ENCODE assay signal across 18 cellular contexts in genomic region chr11:73273246-73273890, GRCh38. TPM values are rescaled to one million over a fixed set of nuclear protein-coding genes. Genes with fewer than 3 reads are reported as not detected.
DNase-seq lines count a peak whose midpoint lies in the region; ATAC-seq, FAIRE-seq and TF ChIP-seq lines count a peak whose summit lies in the region.
"Had no signal": no experiment of that assay in that cellular context is flagged by ENCODE, and none has a peak within 500 bp of the region (broad histone marks: within the 10 kb centered on the region; RNA-seq: fewer than 3 reads in every experiment).

No MANE protein-coding gene starts in this region.

- no peak overlapping the region for H3K4ac ChIP-seq in H1 (replicated peaks; ENCODE audit: insufficient read length, low read depth, low read length)

- peak overlapping the region; percentile 80 for H3K4me3 Mint-ChIP-seq in Caco-2 (ENCODE audit: unreplicated experiment)
- no peak overlapping the region for H3K4me3 Mint-ChIP-seq in activated CD4-positive, alpha-beta memory T cell treated with anti-CD3 and anti-CD28 coated beads, Interleukin-2, amount 10 ng/mL, durations not matched to agents 7 days and 5 days

- no peaks in the 10 kb centered on the region for H3K23me2 ChIP-seq in H1 (ENCODE audit: low read depth, low read length)

- TF ChIP-seq POLR2A in H1 (IDR thresholded peaks at IDR 0.05; ENCODE audit: control extremely low read depth in 1 of 2, low read depth in 2 of 2, low read length in 2 of 2): no peak

- H3K4me3 ChIP-seq in Caco-2 (ENCODE audit: low read depth, low read length) (peak overlapping the region; percentile 38), H1 (ENCODE audit: extremely low read depth in 1 of 4, insufficient read depth in 2 of 4, low read depth in 3 of 4, low read length in 4 of 4) (no peak overlapping the region), psoas muscle (peak overlapping the region; percentile 32)
- H3K4me3 ChIP-seq: prostate gland had no signal

- H3K14ac ChIP-seq in H1 (ENCODE audit: insufficient read length): no peak overlapping the region

- H2AFZ ChIP-seq in H1 (ENCODE audit: low read length): no peak overlapping the region

- no peak overlapping the region for H2BK5ac ChIP-seq in H1 (ENCODE audit: low read depth, low read length)

- no peak for TF ChIP-seq EP300 in H1 (IDR thresholded peaks at IDR 0.05; ENCODE audit: borderline replicate concordance in 1 of 2, low read depth in 2 of 2, low read length in 2 of 2)

- H3K27ac Mint-ChIP-seq in Caco-2 (ENCODE audit: unreplicated experiment): peak overlapping the region; percentile 99
- no peak overlapping the region for H3K27ac Mint-ChIP-seq in activated CD4-positive, alpha-beta memory T cell treated with anti-CD3 and anti-CD28 coated beads, Interleukin-2, amount 10 ng/mL, durations not matched to agents 7 days and 5 days
- H3K27ac Mint-ChIP-seq: activated naive CD4-positive, alpha-beta T cell treated with anti-CD3 and anti-CD28 coated beads, Interleukin-2, amount 50 U/mL, for 72 hours; naive B cell had no signal

- 0 out of 2 replicates have a peak, but pooled peaks cover 3% of the 10 kb centered on the region for H3K79me1 ChIP-seq in H1 (ENCODE audit: low read depth, low read length)

- H3K9me3 ChIP-seq in Caco-2: no peaks in the 10 kb centered on the region
- no peaks in the 10 kb centered on the region for H3K9me3 ChIP-seq in H1 (ENCODE audit: insufficient read depth in 2 of 2, low read depth in 1 of 2, low read length in 1 of 2)
- H3K9me3 ChIP-seq in psoas muscle: no peaks in the 10 kb centered on the region
- H3K9me3 ChIP-seq: breast epithelium, prostate gland had no signal

- TF ChIP-seq RAD21 in H1 (IDR thresholded peaks at IDR 0.05 in 1 of 2, conservative IDR thresholded peaks at IDR 0.05 in 1 of 2; ENCODE audit: low read depth in 2 of 2, low read length in 2 of 2): no peak

- DNase-seq in Caco-2 (peak in 1 of 2 experiments; percentile 38), NCI-H1694 (lab: John Stamatoyannopoulos, UW) (peak; percentile 41), H1 (ENCODE audit: low read depth in 1 of 2, low spot score in 2 of 2) (no peak), psoas muscle (no peak), left lobe of liver (ENCODE audit: low spot score) (no peak), COR-L47 (lab: John Stamatoyannopoulos, UW) (no peak)
- DNase-seq in activated CD4-positive, alpha-beta memory T cell treated with anti-CD3 and anti-CD28 coated beads, Interleukin-2, amount 10 ng/mL, durations not matched to agents 7 days and 5 days: no peak
- DNase-seq: activated CD4-positive, alpha-beta T cell treated with anti-CD3 and anti-CD28 coated beads for 48 hours; DMS79 treated with DMSO at 0.1 percent for 48 hours; effector memory CD4-positive, alpha-beta T cell; left colon; naive B cell; NCI-H2029 treated with DMSO at 0.1 percent for 48 hours; T-helper 9 cell had no signal

- no peaks in the 10 kb centered on the region for H3K27me3 Mint-ChIP-seq in Caco-2 (ENCODE audit: insufficient read depth, unreplicated experiment)
- peaks cover 20% of the 10 kb centered on the region for H3K27me3 Mint-ChIP-seq in activated CD4-positive, alpha-beta memory T cell treated with anti-CD3 and anti-CD28 coated beads, Interleukin-2, amount 10 ng/mL, durations not matched to agents 7 days and 5 days

- CTCF ChIA-PET in Caco-2 (lab: Charles Lee) (interaction anchor here (0.5 to 2.2 kb wide), 8 partner anchors 9 to 77 kb away, joined by 3 to 20 read pairs (median 5); no protein-coding TSS in a partner anchor), H1 (lab: Charles Lee; ENCODE audit: partially characterized antibody) (interaction anchor here (0.6 to 16.5 kb wide), 14 partner anchors 8 to 102 kb away, joined by 3 to 173 read pairs (median 3); no protein-coding TSS in a partner anchor)
- CTCF ChIA-PET in activated CD4-positive, alpha-beta memory T cell treated with anti-CD3 and anti-CD28 coated beads, Interleukin-2, amount 10 ng/mL, durations not matched to agents 7 days and 5 days (lab: Charles Lee): interaction anchor here (1.0 to 1.3 kb wide), 3 partner anchors 17 to 78 kb away, joined by 3 to 4 read pairs (median 4); no protein-coding TSS in a partner anchor

- H3K36me3 Mint-ChIP-seq in Caco-2 (ENCODE audit: insufficient read depth, unreplicated experiment): peaks cover 75% of the 10 kb centered on the region
- no peaks in the 10 kb centered on the region for H3K36me3 Mint-ChIP-seq in activated CD4-positive, alpha-beta memory T cell treated with anti-CD3 and anti-CD28 coated beads, Interleukin-2, amount 10 ng/mL, durations not matched to agents 7 days and 5 days (ENCODE audit: low read depth)
- H3K36me3 Mint-ChIP-seq: activated naive CD4-positive, alpha-beta T cell treated with anti-CD3 and anti-CD28 coated beads, Interleukin-2, amount 50 U/mL, for 72 hours; naive B cell had no signal

- no peak overlapping the region for H4K5ac ChIP-seq in H1 (ENCODE audit: insufficient read length, low read depth, low read length)

- H4K20me1 ChIP-seq in H1 (replicated peaks in 1 of 2; ENCODE audit: control insufficient read depth in 1 of 2, insufficient read depth in 2 of 2, low read length in 2 of 2): no peaks in the 10 kb centered on the region

- H4K91ac ChIP-seq in H1 (replicated peaks; ENCODE audit: insufficient read length, low read length): no peak overlapping the region

- H4K8ac ChIP-seq in H1 (ENCODE audit: extremely low read depth, insufficient read depth, low read length): no peak overlapping the region; the same call in 1 of the 2 replicates

- H2BK120ac ChIP-seq in H1 (replicated peaks; ENCODE audit: low read depth, low read length): no peak overlapping the region

- POLR2A ChIA-PET in Caco-2 (lab: Charles Lee): interaction anchor here (0.8 to 1.6 kb wide), 5 partner anchors 11 to 36 kb away, joined by 3 to 6 read pairs (median 4); no protein-coding TSS in a partner anchor
- POLR2A ChIA-PET in H1 (lab: Charles Lee; ENCODE audit: partially characterized antibody): interaction anchor here (1.0 kb wide), 1 partner anchor 19 kb away, joined by 5 read pairs; no protein-coding TSS in a partner anchor
- POLR2A ChIA-PET in activated CD4-positive, alpha-beta memory T cell treated with anti-CD3 and anti-CD28 coated beads, Interleukin-2, amount 10 ng/mL, durations not matched to agents 7 days and 5 days (lab: Charles Lee): no interaction called here

- intact Hi-C loops in Caco-2 (cut with micrococcal nuclease; ENCODE audit: unreplicated experiment): no loop called here
- intact Hi-C loops in psoas muscle (cut with DNase I): no loop called here

- WGBS in H1 (ENCODE audit: extremely low coverage in 1 of 2, insufficient coverage in 1 of 2, insufficient read length in 1 of 2, insufficient replicate concordance in 2 of 2, low coverage in 1 of 2, low lambda C conversion rate in 2 of 2, missing lambda C conversion rate in 1 of 2), 2 experiments: 84% methylated on average over 8 of the region's 8 CpGs; no CpG with 5 or more reads in 1 of the 2 experiments
- WGBS in psoas muscle, 3 donors: 34 to 43% (median 37%) methylated on average over 8 of the region's 8 CpGs

- no peak overlapping the region for H3K27ac ChIP-seq in H1 (ENCODE audit: low read depth, low read length)
- no peak overlapping the region for H3K27ac ChIP-seq in psoas muscle
- H3K27ac ChIP-seq: breast epithelium, prostate gland had no signal

- H3K56ac ChIP-seq in H1 (replicated peaks; ENCODE audit: insufficient read length, low read depth, low read length): no peak overlapping the region

- ATAC-seq in psoas muscle: peak in 1 of 4 donors; percentile 30
- no peak for ATAC-seq in left lobe of liver
- ATAC-seq: activated naive CD4-positive, alpha-beta T cell treated with anti-CD3 and anti-CD28 coated beads, Interleukin-2, amount 50 U/mL, for 72 hours; left colon had no signal

- H3K4me1 Mint-ChIP-seq in Caco-2 (ENCODE audit: low read depth, unreplicated experiment): peaks cover 74% of the 10 kb centered on the region
- no peaks in the 10 kb centered on the region for H3K4me1 Mint-ChIP-seq in activated CD4-positive, alpha-beta memory T cell treated with anti-CD3 and anti-CD28 coated beads, Interleukin-2, amount 10 ng/mL, durations not matched to agents 7 days and 5 days

- no peak overlapping the region for H2AK5ac ChIP-seq in H1 (ENCODE audit: low read depth, low read length)

- no peak overlapping the region for H3K9ac ChIP-seq in H1 (replicated peaks in 1 of 4; ENCODE audit: extremely low read depth in 1 of 4, low read depth in 3 of 4, low read length in 3 of 4)

- H3K4me2 ChIP-seq in H1 (ENCODE audit: insufficient read depth in 1 of 2, low read depth in 2 of 2, low read length in 2 of 2): no peak overlapping the region

- no peak overlapping the region for H2BK20ac ChIP-seq in H1 (ENCODE audit: low read length)

- 0 out of 2 replicates have a peak overlapping the region, but pooled peaks have one; percentile 46 for H2BK15ac ChIP-seq in H1 (ENCODE audit: low read length)

- no peak for FAIRE-seq in H1 (lab: Jason Lieb, UNC)

- H3K4me1 ChIP-seq in Caco-2: peaks cover 89% of the 10 kb centered on the region
- H3K4me1 ChIP-seq in H1 (replicated peaks in 1 of 4; ENCODE audit: control insufficient read depth in 3 of 4, insufficient read depth in 4 of 4, low read length in 3 of 4): peaks cover 0 to 15% (median 9%) of the 10 kb centered on the region in 4 experiments; a peak in 5 of 7 replicates
- peaks cover 9% of the 10 kb centered on the region for H3K4me1 ChIP-seq in psoas muscle
- H3K4me1 ChIP-seq: breast epithelium, prostate gland had no signal

- no peak overlapping the region for H3K23ac ChIP-seq in H1 (ENCODE audit: insufficient read length)

- H2BK12ac ChIP-seq in H1 (ENCODE audit: low read depth, low read length): peak overlapping the region; percentile 39; the same call in 1 of the 2 replicates

- no peaks in the 10 kb centered on the region for H3K27me3 ChIP-seq in Caco-2 (replicated peaks; ENCODE audit: control insufficient read depth, insufficient read depth, low read length)
- no peaks in the 10 kb centered on the region; a peak in 1 of 7 replicates for H3K27me3 ChIP-seq in H1 (replicated peaks in 1 of 4; ENCODE audit: control insufficient read depth in 3 of 4, extremely low read depth in 1 of 4, insufficient read depth in 3 of 4, low read length in 3 of 4)
- no peaks in the 10 kb centered on the region for H3K27me3 ChIP-seq in psoas muscle (ENCODE audit: insufficient read depth in 3 of 3, low read length in 2 of 3)
- H3K27me3 ChIP-seq: breast epithelium had no signal

- H3K9me3 Mint-ChIP-seq in Caco-2 (ENCODE audit: unreplicated experiment): no peaks in the 10 kb centered on the region
- H3K9me3 Mint-ChIP-seq in activated CD4-positive, alpha-beta memory T cell treated with anti-CD3 and anti-CD28 coated beads, Interleukin-2, amount 10 ng/mL, durations not matched to agents 7 days and 5 days: no peaks in the 10 kb centered on the region
- H3K9me3 Mint-ChIP-seq: activated naive CD4-positive, alpha-beta T cell treated with anti-CD3 and anti-CD28 coated beads, Interleukin-2, amount 50 U/mL, for 72 hours; naive B cell had no signal

- no peak overlapping the region for H3K18ac ChIP-seq in H1 (ENCODE audit: extremely low read depth, low read length)

- no peaks in the 10 kb centered on the region for H3K79me2 ChIP-seq in H1 (ENCODE audit: control insufficient read depth in 1 of 2, insufficient read depth in 2 of 2, low read length in 2 of 2)

- TF ChIP-seq CTCF in Caco-2 (IDR thresholded peaks at IDR 0.05; ENCODE audit: insufficient read depth in 1 of 2, low read depth in 1 of 2, low read length in 1 of 2, severe bottlenecking in 1 of 2, unreplicated experiment in 1 of 2) (no peak), H1 (IDR thresholded peaks at IDR 0.05; ENCODE audit: control extremely low read depth in 1 of 3, insufficient read depth in 1 of 3, low read depth in 1 of 3, low read length in 3 of 3) (no peak), psoas muscle (IDR thresholded peaks at IDR 0.05) (no peak)

- no TSS peak for BruUV-seq in Caco-2 (replicated peaks; lab: Mats Ljungman, UMichigan)

- peaks cover 3% of the 10 kb centered on the region; the same call in 1 of the 2 replicates for H3K36me3 ChIP-seq in Caco-2 (ENCODE audit: control insufficient read depth, insufficient read depth, low read length)
- no peaks in the 10 kb centered on the region for H3K36me3 ChIP-seq in H1 (ENCODE audit: control insufficient read depth in 2 of 4, insufficient read depth in 4 of 4, low read length in 3 of 4)
- no peaks in the 10 kb centered on the region for H3K36me3 ChIP-seq in psoas muscle (ENCODE audit: insufficient read depth in 1 of 2, low read depth in 1 of 2)
- H3K36me3 ChIP-seq: breast epithelium, prostate gland had no signal

RNA-seq across cellular contexts. Expression of gene P2RY6, which starts 1.2 kb away (rescaled TPM):
- total RNA-seq in Caco-2 (2022) (48.4 and 55.7 TPM in 2 replicates), psoas muscle (1 to 10 TPM in 3 of 4 donors, under 1 TPM in 1; 0.96 to 2.5 (median 1.5) TPM), left lobe of liver (0.25 TPM)
- not detected in 2 replicates for total RNA-seq in H1 (2021; fragmentation: NEBNext Ultra II Directional; extraction: Animal tissue kit (Norgen Biotek cat#: 25700))
- polyA plus RNA-seq in H1 (2011; rRNA removed) (0.15 and 0.20 TPM in 2 replicates), psoas muscle (1 to 10 TPM in 2 of 3 donors, under 1 TPM in 1; 0.59 to 1.6 (median 1.2) TPM)
- polyA plus RNA-seq in H1 (2011; cell fraction: cytosol; rRNA removed): 0.26 TPM
- 0.13 TPM for polyA plus RNA-seq in H1 (2011; cell fraction: nucleus; rRNA removed)
- 0.09 to 0.11 TPM in 2 of 4 replicates, not detected in the others for polyA plus RNA-seq in H1 (2012, experiment 1 of 2)
- polyA plus RNA-seq in H1 (2012, experiment 2 of 2): not detected
- 0.18 TPM for polyA plus RNA-seq in H1 (2013, experiment 1 of 2)
- 0.07 TPM for polyA plus RNA-seq in H1 (2013, experiment 2 of 2)
- polyA minus RNA-seq in H1 (2011; rRNA and poly(A)+ RNA removed): 0.17 and 0.32 TPM in 2 replicates
- polyA minus RNA-seq in H1 (2011; cell fraction: cytosol; rRNA and poly(A)+ RNA removed): not detected
- not detected for polyA minus RNA-seq in H1 (2011; cell fraction: nucleus; rRNA and poly(A)+ RNA removed)
- total RNA-seq in activated CD4-positive, alpha-beta memory T cell treated with anti-CD3 and anti-CD28 coated beads, Interleukin-2, amount 10 ng/mL, durations not matched to agents 7 days and 5 days: not detected
- total RNA-seq: activated naive CD4-positive, alpha-beta T cell treated with anti-CD3 and anti-CD28 coated beads, Interleukin-2, amount 50 U/mL, for 72 hours; HT1080 had no signal

RNA-seq across cellular contexts. Expression of gene ARHGEF17, which starts 34.7 kb away (rescaled TPM):
- total RNA-seq in Caco-2 (2022) (77.9 and 78.1 TPM in 2 replicates), psoas muscle (10 to 100 TPM; 10.8 to 38.4 (median 15.5) TPM), left lobe of liver (6.8 TPM)
- 12.9 and 14.6 TPM in 2 replicates for total RNA-seq in H1 (2021; fragmentation: NEBNext Ultra II Directional; extraction: Animal tissue kit (Norgen Biotek cat#: 25700))
- polyA plus RNA-seq in H1 (2011; rRNA removed) (11.3 and 23.4 TPM in 2 replicates), psoas muscle (1 to 10 TPM; 5.7 to 7.9 (median 6.9) TPM)
- polyA plus RNA-seq in H1 (2011; cell fraction: cytosol; rRNA removed): 12.4 TPM
- 65.2 TPM for polyA plus RNA-seq in H1 (2011; cell fraction: nucleus; rRNA removed)
- polyA plus RNA-seq in H1 (2012, experiment 1 of 2): 5.6 to 10.8 TPM (median 10.0 TPM) in 4 replicates
- polyA plus RNA-seq in H1 (2012, experiment 2 of 2): 7.7 TPM
- polyA plus RNA-seq in H1 (2013, experiment 1 of 2): 5.6 TPM
- 5.2 TPM for polyA plus RNA-seq in H1 (2013, experiment 2 of 2)
- 15.5 and 17.0 TPM in 2 replicates for polyA minus RNA-seq in H1 (2011; rRNA and poly(A)+ RNA removed)
- polyA minus RNA-seq in H1 (2011; cell fraction: cytosol; rRNA and poly(A)+ RNA removed): 26.9 TPM
- polyA minus RNA-seq in H1 (2011; cell fraction: nucleus; rRNA and poly(A)+ RNA removed): 34.7 TPM
- total RNA-seq in activated CD4-positive, alpha-beta memory T cell treated with anti-CD3 and anti-CD28 coated beads, Interleukin-2, amount 10 ng/mL, durations not matched to agents 7 days and 5 days: under 1 TPM; 0.05 TPM

RNA-seq across cellular contexts. Expression of gene P2RY2, which starts 55.3 kb away (rescaled TPM):
- total RNA-seq in Caco-2 (2022) (10.4 and 11.4 TPM in 2 replicates), psoas muscle (10 to 100 TPM; 18.7 to 90.9 (median 43.8) TPM), left lobe of liver (6.0 TPM)
- total RNA-seq in H1 (2021; fragmentation: NEBNext Ultra II Directional; extraction: Animal tissue kit (Norgen Biotek cat#: 25700)): 1.0 and 1.2 TPM in 2 replicates
- polyA plus RNA-seq in H1 (2011; rRNA removed) (1.5 and 2.6 TPM in 2 replicates), psoas muscle (10 to 100 TPM; 43.8 to 50.9 (median 44.9) TPM)
- polyA plus RNA-seq in H1 (2011; cell fraction: cytosol; rRNA removed): 1.4 TPM
- polyA plus RNA-seq in H1 (2011; cell fraction: nucleus; rRNA removed): 1.6 TPM
- 0.21 to 0.75 TPM (median 0.57 TPM) in 4 replicates for polyA plus RNA-seq in H1 (2012, experiment 1 of 2)
- 0.63 TPM for polyA plus RNA-seq in H1 (2012, experiment 2 of 2)
- polyA plus RNA-seq in H1 (2013, experiment 1 of 2): 0.93 TPM
- 0.85 TPM for polyA plus RNA-seq in H1 (2013, experiment 2 of 2)
- 1.4 and 1.5 TPM in 2 replicates for polyA minus RNA-seq in H1 (2011; rRNA and poly(A)+ RNA removed)
- polyA minus RNA-seq in H1 (2011; cell fraction: cytosol; rRNA and poly(A)+ RNA removed): 0.66 TPM
- 2.7 TPM for polyA minus RNA-seq in H1 (2011; cell fraction: nucleus; rRNA and poly(A)+ RNA removed)
- total RNA-seq in activated CD4-positive, alpha-beta memory T cell treated with anti-CD3 and anti-CD28 coated beads, Interleukin-2, amount 10 ng/mL, durations not matched to agents 7 days and 5 days: not detected
- total RNA-seq: activated naive CD4-positive, alpha-beta T cell treated with anti-CD3 and anti-CD28 coated beads, Interleukin-2, amount 50 U/mL, for 72 hours had no signal

Comparison
In these comparisons a context has a peak if more than half of its experiments do, and no peak if none do; other contexts are left out.
1. H3K4me3 ChIP-seq: peak in Caco-2 (single experiment) and psoas muscle (single experiment); none in H1 (0 of 4).
2. RNA of gene P2RY6, which starts 1.2 kb away (total RNA-seq): 48.4 to 55.7 TPM in Caco-2; 0.96 to 2.5 TPM in psoas muscle, 0.25 TPM in left lobe of liver (single experiment), not detected in H1 and not detected in activated CD4-positive, alpha-beta memory T cell treated with anti-CD3 and anti-CD28 coated beads, Interleukin-2, amount 10 ng/mL, durations not matched to agents 7 days and 5 days; every median in the first group is over 10 times any median in the second.